ENCODE assay signal across 8 cellular contexts in the genomic region with DNA sequence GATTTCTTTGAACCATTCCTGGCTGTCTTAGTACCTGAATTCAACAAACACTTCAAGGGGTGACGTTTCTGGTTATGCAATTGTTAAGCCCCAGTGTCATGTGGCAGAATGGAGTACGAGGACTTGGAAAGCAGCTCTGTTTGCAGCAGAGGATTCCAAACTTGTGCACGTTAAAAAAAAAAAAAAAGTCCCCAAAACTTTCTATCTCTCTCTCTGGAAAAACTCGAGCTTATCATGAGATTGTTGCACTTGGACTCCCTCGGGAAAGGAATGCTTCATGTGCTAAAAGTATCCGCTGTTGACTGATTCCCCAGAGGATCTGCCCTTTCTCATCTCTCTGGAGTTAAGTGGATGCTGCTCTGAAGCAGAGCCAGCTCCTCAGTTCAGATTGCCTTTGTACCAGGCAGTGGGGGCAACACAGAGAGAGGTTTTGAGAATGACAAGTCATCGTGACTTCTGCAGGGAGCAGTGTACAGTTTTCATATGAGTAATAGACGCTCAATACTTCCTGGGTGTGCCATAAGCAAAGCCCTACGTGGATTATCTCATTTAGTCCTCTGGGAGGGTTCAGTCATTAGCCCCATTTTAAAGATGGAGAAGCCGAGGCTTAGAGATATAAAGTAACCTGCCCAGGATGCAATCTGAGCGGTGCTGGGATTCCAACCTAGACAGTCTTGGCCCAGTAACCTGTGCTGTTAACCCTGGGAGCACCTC. TPM values are rescaled to one million over a fixed set of nuclear protein-coding genes. Genes with fewer than 3 reads are reported as not detected.
DNase-seq lines count a peak whose midpoint lies in the region; ATAC-seq and TF ChIP-seq lines count a peak whose summit lies in the region.

No MANE protein-coding gene starts in this region.

- H3K27me3 Mint-ChIP-seq in activated T-cell treated with anti-CD3 and anti-CD28 coated beads, Interleukin-2, amount 50 U/mL, for 24 hours = peaks cover 3% of the 10 kb centered on the region
- H3K27me3 Mint-ChIP-seq in activated T-helper 17 cell treated with anti-CD3 and anti-CD28 coated beads, Interleukin-2, amount 50 U/mL, for 72 hours = peaks cover 5% of the 10 kb centered on the region

- no peak for DNase-seq in activated T-cell treated with anti-CD3 and anti-CD28 coated beads, Interleukin-2, amount 50 U/mL, for 24 hours
- no peak for DNase-seq in activated T-cell treated with anti-CD3 and anti-CD28 coated beads, Interleukin-2, amount 50 U/mL, for 1 hour
- DNase-seq in omental fat pad (ENCODE audit: low spot score) (no peak), NCI-H1417 treated with DMSO at 0.1 percent for 48 hours (lab: John Stamatoyannopoulos, UW) (no peak), ecto neural progenitor cell (ENCODE audit: low spot score) (no peak)

- peaks cover 7% of the 10 kb centered on the region for H3K4me1 Mint-ChIP-seq in activated T-cell treated with anti-CD3 and anti-CD28 coated beads, Interleukin-2, amount 50 U/mL, for 24 hours (ENCODE audit: low read depth)
- peaks cover 7% of the 10 kb centered on the region for H3K4me1 Mint-ChIP-seq in activated T-helper 17 cell treated with anti-CD3 and anti-CD28 coated beads, Interleukin-2, amount 50 U/mL, for 72 hours

- H3K27ac Mint-ChIP-seq in activated T-cell treated with anti-CD3 and anti-CD28 coated beads, Interleukin-2, amount 50 U/mL, for 24 hours = peak overlapping the region; percentile 35
- peak overlapping the region; percentile 63 for H3K27ac Mint-ChIP-seq in activated T-helper 17 cell treated with anti-CD3 and anti-CD28 coated beads, Interleukin-2, amount 50 U/mL, for 72 hours

- no peaks in the 10 kb centered on the region for H3K9me3 Mint-ChIP-seq in activated T-cell treated with anti-CD3 and anti-CD28 coated beads, Interleukin-2, amount 50 U/mL, for 24 hours
- H3K9me3 Mint-ChIP-seq in activated T-helper 17 cell treated with anti-CD3 and anti-CD28 coated beads, Interleukin-2, amount 50 U/mL, for 72 hours = peaks cover under 1% of the 10 kb centered on the region

- no peak for TF ChIP-seq CTCF in omental fat pad (IDR thresholded peaks at IDR 0.05)

- H3K4me3 Mint-ChIP-seq in activated T-cell treated with anti-CD3 and anti-CD28 coated beads, Interleukin-2, amount 50 U/mL, for 24 hours = no peak overlapping the region
- peak overlapping the region; percentile 49 for H3K4me3 Mint-ChIP-seq in activated T-helper 17 cell treated with anti-CD3 and anti-CD28 coated beads, Interleukin-2, amount 50 U/mL, for 72 hours

- H3K36me3 Mint-ChIP-seq in activated T-cell treated with anti-CD3 and anti-CD28 coated beads, Interleukin-2, amount 50 U/mL, for 24 hours (ENCODE audit: low read depth) = no peaks in the 10 kb centered on the region
- H3K36me3 Mint-ChIP-seq in activated T-helper 17 cell treated with anti-CD3 and anti-CD28 coated beads, Interleukin-2, amount 50 U/mL, for 72 hours (ENCODE audit: low read depth) = no peaks in the 10 kb centered on the region

- ATAC-seq in HG02973 (IDR thresholded peaks at IDR 0.05; ENCODE audit: unreplicated experiment) = peak; percentile 72
- peak; percentile 99 for ATAC-seq in activated T-helper 17 cell treated with anti-CD3 and anti-CD28 coated beads, Interleukin-2, amount 50 U/mL, for 72 hours (replicated peaks)
- peak; percentile 84 for ATAC-seq in omental fat pad (ENCODE audit: low FRiP score)
- ATAC-seq in HG02970 (IDR thresholded peaks at IDR 0.05; ENCODE audit: low FRiP score, unreplicated experiment) = no peak

RNA-seq across cellular contexts. Expression of gene TMOD1, which starts 28.1 kb away (rescaled TPM):
- total RNA-seq in activated T-helper 17 cell treated with anti-CD3 and anti-CD28 coated beads, Interleukin-2, amount 50 U/mL, for 72 hours = 1 to 10 TPM; 2.0 to 2.5 TPM
- 10 to 100 TPM; 10.1 to 33.8 (median 21.0) TPM for total RNA-seq in omental fat pad
